ENCODE assay signal across 8 cellular contexts in genomic region chr9:128047231-128047630, GRCh38.
"Had no signal": no experiment of that assay in that cellular context is flagged by ENCODE, and none has a peak within 500 bp of the region (broad histone marks: within the 10 kb centered on the region; RNA-seq: fewer than 3 reads in every experiment).

No MANE protein-coding gene starts in this region.

- H3K4me3 Mint-ChIP-seq: HFFc6, IgD-negative memory B cell had no signal

- DNase-seq: GM23248, GOT3, H7, HFFc6 had no signal

- H3K4me3 ChIP-seq: GM23248, HAP-1 had no signal

- H3K9me3 Mint-ChIP-seq: HFFc6, IgD-negative memory B cell had no signal

- H2AFZ ChIP-seq: GM23248 had no signal

- H3K27ac Mint-ChIP-seq: HFFc6 had no signal

- H3K27ac ChIP-seq: GM23248 had no signal

- H3K36me3 ChIP-seq: HAP-1 had no signal

- H3K9ac ChIP-seq: GM23248 had no signal

- FAIRE-seq: HTR-8/SVneo had no signal

- ATAC-seq: HCT116 had no signal

- H3K9me3 ChIP-seq: HAP-1 had no signal

- H3K4me1 ChIP-seq: HAP-1 had no signal
